In genomic region chr1:55005351-55006140, GRCh38 we compare ENCODE assay signal across 2 cellular contexts.
TF ChIP-seq lines count a peak whose summit lies in the region.

No MANE protein-coding gene starts in this region.

TF ChIP-seq in SK-N-SH treated with all-trans-retinoic acid at 6 μM for 48 hours, 23 proteins besides CTCF, POLR2A, EP300 and RAD21:
- TF ChIP-seq BACH2 (CRISPR knock-in tag; IDR thresholded peaks at IDR 0.05; ENCODE audit: borderline replicate concordance) (no peak), POU6F1 (CRISPR knock-in tag; IDR thresholded peaks at IDR 0.05; ENCODE audit: borderline replicate concordance, low read depth) (no peak), ESRRG (CRISPR knock-in tag; IDR thresholded peaks at IDR 0.05) (no peak), ZNF8 (CRISPR knock-in tag; IDR thresholded peaks at IDR 0.05) (no peak), CREB5 (CRISPR knock-in tag; IDR thresholded peaks at IDR 0.05; ENCODE audit: low read depth) (no peak), OSR1 (CRISPR knock-in tag; IDR thresholded peaks at IDR 0.05) (no peak), TSHZ2 (CRISPR knock-in tag; IDR thresholded peaks at IDR 0.05) (no peak), RARB (CRISPR knock-in tag; IDR thresholded peaks at IDR 0.05) (no peak), ARNTL (CRISPR knock-in tag; IDR thresholded peaks at IDR 0.05; ENCODE audit: borderline replicate concordance, low read depth) (no peak), ZNF565 (CRISPR knock-in tag; conservative IDR thresholded peaks at IDR 0.05; ENCODE audit: low read depth) (no peak), PPARA (CRISPR knock-in tag; IDR thresholded peaks at IDR 0.05; ENCODE audit: borderline replicate concordance) (no peak)

TF ChIP-seq in SK-N-SH, 30 proteins besides CTCF, POLR2A, EP300 and RAD21:
- TF ChIP-seq MXI1 (IDR thresholded peaks at IDR 0.05; ENCODE audit: low read depth, low read length) (no peak), ZBTB33 (IDR thresholded peaks at IDR 0.05; ENCODE audit: borderline replicate concordance, low read depth) (no peak), NRF1 (IDR thresholded peaks at IDR 0.05; ENCODE audit: low read depth, low read length) (no peak), GABPA (IDR thresholded peaks at IDR 0.05; ENCODE audit: low read depth) (no peak), SMC3 (IDR thresholded peaks at IDR 0.05; ENCODE audit: low read depth, low read length) (no peak), RFX5 (IDR thresholded peaks at IDR 0.05; ENCODE audit: low read length) (no peak), RXRA (IDR thresholded peaks at IDR 0.05; ENCODE audit: borderline replicate concordance, low read depth) (no peak), RCOR1 (IDR thresholded peaks at IDR 0.05; ENCODE audit: low read length) (no peak), GATA2 (CRISPR knock-in tag; IDR thresholded peaks at IDR 0.05) (no peak), PBX3 (IDR thresholded peaks at IDR 0.05) (no peak), MEF2A (IDR thresholded peaks at IDR 0.05; ENCODE audit: borderline replicate concordance, low read depth) (no peak), USF1 (IDR thresholded peaks at IDR 0.05; ENCODE audit: borderline replicate concordance, low read depth) (no peak), TAF1 (IDR thresholded peaks at IDR 0.05; ENCODE audit: borderline replicate concordance, low read depth, low read length) (no peak), NFIC (IDR thresholded peaks at IDR 0.05; ENCODE audit: borderline replicate concordance) (no peak), EZH2phosphoT487 (IDR thresholded peaks at IDR 0.05; ENCODE audit: borderline replicate concordance, low read depth) (no peak), TEAD4 (IDR thresholded peaks at IDR 0.05; ENCODE audit: borderline replicate concordance, insufficient read depth) (no peak), FOXJ3 (CRISPR knock-in tag; IDR thresholded peaks at IDR 0.05) (no peak)
